9 cellular contexts compared by ENCODE assay signal in genomic region chr16:57001026-57001669, GRCh38. TPM values are rescaled to one million over a fixed set of nuclear protein-coding genes. Genes with fewer than 3 reads are reported as not detected.
DNase-seq lines count a peak whose midpoint lies in the region; ATAC-seq and TF ChIP-seq lines count a peak whose summit lies in the region.
"Had no signal": no experiment of that assay in that cellular context is flagged by ENCODE, and none has a peak within 500 bp of the region (broad histone marks: within the 10 kb centered on the region; RNA-seq: fewer than 3 reads in every experiment).

No MANE protein-coding gene starts in this region.

- intact Hi-C loops in breast epithelium (cut with DNase I; ENCODE audit: low total_unique reads): no loop called here
- intact Hi-C loops in mammary epithelial cell (cut with micrococcal nuclease): no loop called here
- intact Hi-C loops in lower lobe of right lung (cut with DNase I): no loop called here

- peak overlapping the region; percentile 65 for H3K4me3 Mint-ChIP-seq in activated naive CD8-positive, alpha-beta T cell

- over 99% methylated on average over 7 of the region's 7 CpGs for WGBS in mammary epithelial cell (ENCODE audit: low coverage, missing lambda C conversion rate)
- 70 to 73% methylated on average over 5 to 7 of the region's 7 CpGs for WGBS in upper lobe of left lung, 2 donors

- H3K27ac ChIP-seq in breast epithelium (peak overlapping the region; percentile 62 to 68), mammary epithelial cell (ENCODE audit: insufficient read depth, low read depth, low read length) (no peak overlapping the region), lower lobe of right lung (peak overlapping the region; percentile 41), upper lobe of left lung (peak overlapping the region; percentile 62 to 90 (median 74))

- peaks cover 23% of the 10 kb centered on the region for H3K36me3 Mint-ChIP-seq in activated naive CD8-positive, alpha-beta T cell

- H2AFZ ChIP-seq in mammary epithelial cell (ENCODE audit: low read depth, low read length): no peak overlapping the region

- ATAC-seq in lower lobe of right lung (peak in 1 of 2 donors; percentile 11), upper lobe of left lung (ENCODE audit: low FRiP score in 2 of 2) (no peak), HG03571 (IDR thresholded peaks at IDR 0.05; ENCODE audit: unreplicated experiment) (no peak), GM19023 (IDR thresholded peaks at IDR 0.05; ENCODE audit: unreplicated experiment) (no peak)

- no peak overlapping the region for H3K9ac ChIP-seq in mammary epithelial cell (ENCODE audit: insufficient read depth, low read length)

- H3K4me2 ChIP-seq in mammary epithelial cell (ENCODE audit: insufficient read depth, low read depth, low read length): no peak overlapping the region

- dilution Hi-C loops in mammary epithelial cell (cut with HindIII; ENCODE audit: low sequenced_read_pairs): no loop called here

- H4K20me1 ChIP-seq in mammary epithelial cell (ENCODE audit: insufficient read depth, low read length): no peaks in the 10 kb centered on the region

- DNase-seq in breast epithelium (ENCODE audit: low spot score in 2 of 2) (no peak), mammary epithelial cell (no peak), lower lobe of right lung (no peak), upper lobe of left lung (no peak), NCI-H1930 (lab: John Stamatoyannopoulos, UW) (no peak)
- DNase-seq: NCI-H187 treated with DMSO at 0.1 percent for 48 hours had no signal

- H3K27me3 Mint-ChIP-seq in activated naive CD8-positive, alpha-beta T cell: no peaks in the 10 kb centered on the region

- TF ChIP-seq CTCF in breast epithelium (IDR thresholded peaks at IDR 0.05): no peak
- no peak for TF ChIP-seq CTCF in mammary epithelial cell (conservative IDR thresholded peaks at IDR 0.05 in 1 of 2, IDR thresholded peaks at IDR 0.05 in 1 of 2; ENCODE audit: extremely low read depth in 1 of 2, insufficient read depth in 1 of 2, low read depth in 1 of 2, low read length in 2 of 2)
- TF ChIP-seq CTCF in lower lobe of right lung (IDR thresholded peaks at IDR 0.05): no peak
- no peak for TF ChIP-seq CTCF in upper lobe of left lung (IDR thresholded peaks at IDR 0.05)

- no peak overlapping the region for H3K4me3 ChIP-seq in breast epithelium
- H3K4me3 ChIP-seq in mammary epithelial cell (replicated peaks in 1 of 3; ENCODE audit: insufficient read depth in 1 of 3, low read depth in 2 of 3, low read length in 3 of 3): no peak overlapping the region
- no peak overlapping the region for H3K4me3 ChIP-seq in lower lobe of right lung
- H3K4me3 ChIP-seq in upper lobe of left lung: no peak overlapping the region

- H3K9me3 Mint-ChIP-seq in activated naive CD8-positive, alpha-beta T cell (ENCODE audit: low read depth): peaks cover 3% of the 10 kb centered on the region

- in situ Hi-C loops in mammary epithelial cell (cut with MboI; ENCODE audit: low sequenced_read_pairs in 2 of 2): no loop called here

- no peak for TF ChIP-seq EP300 in upper lobe of left lung (IDR thresholded peaks at IDR 0.05)

- no peaks in the 10 kb centered on the region for H3K79me2 ChIP-seq in mammary epithelial cell (ENCODE audit: insufficient read depth, low read length)

- H3K27me3 ChIP-seq in breast epithelium (no peaks in the 10 kb centered on the region), mammary epithelial cell (ENCODE audit: insufficient read depth, low read length) (no peaks in the 10 kb centered on the region), lower lobe of right lung (ENCODE audit: low read depth) (no peaks in the 10 kb centered on the region), upper lobe of left lung (no peaks in the 10 kb centered on the region)

- H3K4me1 Mint-ChIP-seq in activated naive CD8-positive, alpha-beta T cell (ENCODE audit: low read depth): peaks cover 93% of the 10 kb centered on the region

- BruUV-seq in mammary epithelial cell (replicated peaks; lab: Mats Ljungman, UMichigan): no TSS peak

- H3K4me1 ChIP-seq in breast epithelium (no peaks in the 10 kb centered on the region), mammary epithelial cell (ENCODE audit: insufficient read depth, low read length) (peaks cover 21% of the 10 kb centered on the region), lower lobe of right lung (peaks cover 38% of the 10 kb centered on the region), upper lobe of left lung (peaks cover 21 to 43% (median 26%) of the 10 kb centered on the region in 4 donors)

- CTCF ChIA-PET in mammary epithelial cell (lab: Charles Lee; ENCODE audit: low non-redundant PET): no interaction called here

- TF ChIP-seq POLR2A in breast epithelium (IDR thresholded peaks at IDR 0.05) (no peak), upper lobe of left lung (IDR thresholded peaks at IDR 0.05) (no peak)

- H3K36me3 ChIP-seq in breast epithelium: no peaks in the 10 kb centered on the region
- no peaks in the 10 kb centered on the region for H3K36me3 ChIP-seq in mammary epithelial cell (ENCODE audit: insufficient read depth, low read length)
- H3K36me3 ChIP-seq in lower lobe of right lung: peaks cover 7% of the 10 kb centered on the region
- H3K36me3 ChIP-seq in upper lobe of left lung: no peaks in the 10 kb centered on the region

- peak overlapping the region; percentile 97 for H3K27ac Mint-ChIP-seq in activated naive CD8-positive, alpha-beta T cell

- H3K9me3 ChIP-seq in breast epithelium (no peaks in the 10 kb centered on the region), mammary epithelial cell (replicated peaks; ENCODE audit: insufficient read depth, low read length) (no peaks in the 10 kb centered on the region), lower lobe of right lung (no peaks in the 10 kb centered on the region), upper lobe of left lung (no peaks in the 10 kb centered on the region)

RNA-seq across cellular contexts. Expression of gene NLRC5, which starts 11.8 kb away (rescaled TPM):
- 10 to 100 TPM; 18.4 to 34.4 (median 24.1) TPM for total RNA-seq in breast epithelium
- total RNA-seq in mammary epithelial cell: 10 to 100 TPM in 1 of 2 donors, 1 to 10 TPM in 1; 2.7 to 10.2 TPM
- 2.8 TPM for polyA plus RNA-seq in mammary epithelial cell
- polyA minus RNA-seq in mammary epithelial cell: 12.4 TPM
- 47.5 TPM for total RNA-seq in lower lobe of right lung
- total RNA-seq in upper lobe of left lung: 100 to 1,000 TPM in 2 of 6 donors, 10 to 100 TPM in 4; 29.2 to 361 (median 52.7) TPM

RNA-seq across cellular contexts. Expression of gene CETP, which starts 39.4 kb away (rescaled TPM):
- total RNA-seq in breast epithelium: under 1 TPM; 0.44 to 0.80 (median 0.66) TPM
- total RNA-seq in mammary epithelial cell: not detected
- polyA plus RNA-seq in mammary epithelial cell: not detected
- polyA minus RNA-seq in mammary epithelial cell: not detected
- total RNA-seq in lower lobe of right lung: 1.1 TPM
- 1 to 10 TPM in 1 of 6 donors, under 1 TPM in 4, not detected in 1; 0.29 to 1.5 (median 0.91) TPM for total RNA-seq in upper lobe of left lung
